8 cellular contexts compared by ENCODE assay signal in genomic region chr2:239263937-239264837, GRCh38.
A peak's percentile ranks its signal among the peaks of the same experiment; 100 is the strongest.
DNase-seq lines count a peak whose midpoint lies in the region; ATAC-seq and TF ChIP-seq lines count a peak whose summit lies in the region.
"Had no signal": no experiment of that assay in that cellular context is flagged by ENCODE, and none has a peak within 500 bp of the region (broad histone marks: within the 10 kb centered on the region; RNA-seq: fewer than 3 reads in every experiment).

No MANE protein-coding gene starts in this region.

- peak; percentile 12 to 15 for DNase-seq in Kasumi-1 (lab: John Stamatoyannopoulos, UW)
- DNase-seq in activated CD4-positive, alpha-beta memory T cell treated with anti-CD3 and anti-CD28 coated beads, Interleukin-2, amount 10 ng/mL, durations not matched to agents 7 days and 5 days = peak; percentile 48
- peak in 1 of 2 donors; percentile 77 for DNase-seq in cardiac muscle cell (ENCODE audit: low read depth in 1 of 2, low spot score in 1 of 2)
- peak; percentile 24 for DNase-seq in stomach
- no peak for DNase-seq in stimulated activated naive CD4-positive, alpha-beta T cell treated with Interleukin-2 at 50 U/mL for 16 hours (lab: John Stamatoyannopoulos, UW)

- no peak for TF ChIP-seq POLR2A in stomach (IDR thresholded peaks at IDR 0.05)

- H3K4me1 Mint-ChIP-seq in activated CD4-positive, alpha-beta memory T cell treated with anti-CD3 and anti-CD28 coated beads, Interleukin-2, amount 10 ng/mL, durations not matched to agents 7 days and 5 days = peaks cover 89% of the 10 kb centered on the region

- H3K4me3 ChIP-seq in cardiac muscle cell (no peak overlapping the region), stomach (no peak overlapping the region)
- H3K4me3 ChIP-seq: HAP-1 had no signal

- ATAC-seq in GM18909 (IDR thresholded peaks at IDR 0.05; ENCODE audit: poor library complexity, unreplicated experiment) = no peak
- no peak for ATAC-seq in HG03097 (IDR thresholded peaks at IDR 0.05; ENCODE audit: low FRiP score, unreplicated experiment)

- H3K9me3 Mint-ChIP-seq in activated CD4-positive, alpha-beta memory T cell treated with anti-CD3 and anti-CD28 coated beads, Interleukin-2, amount 10 ng/mL, durations not matched to agents 7 days and 5 days = no peaks in the 10 kb centered on the region

- H3K4me1 ChIP-seq in cardiac muscle cell (ENCODE audit: low read depth) (peaks cover 20% of the 10 kb centered on the region), stomach (peaks cover 64 to 100% (median 82%) of the 10 kb centered on the region in 4 donors)

- peaks cover 1% of the 10 kb centered on the region for H3K27me3 Mint-ChIP-seq in activated CD4-positive, alpha-beta memory T cell treated with anti-CD3 and anti-CD28 coated beads, Interleukin-2, amount 10 ng/mL, durations not matched to agents 7 days and 5 days

- POLR2A ChIA-PET in activated CD4-positive, alpha-beta memory T cell treated with anti-CD3 and anti-CD28 coated beads, Interleukin-2, amount 10 ng/mL, durations not matched to agents 7 days and 5 days (lab: Charles Lee) = interaction anchor here (1.0 to 5.9 kb wide), 8 partner anchors 12 to 138 kb away, joined by 3 to 52 read pairs (median 30); partner anchors contain the start of gene HDAC4

- H3K36me3 Mint-ChIP-seq in activated CD4-positive, alpha-beta memory T cell treated with anti-CD3 and anti-CD28 coated beads, Interleukin-2, amount 10 ng/mL, durations not matched to agents 7 days and 5 days (ENCODE audit: low read depth) = peaks cover 52% of the 10 kb centered on the region

- H3K9me3 ChIP-seq in cardiac muscle cell (ENCODE audit: low read depth) (no peaks in the 10 kb centered on the region), stomach (no peaks in the 10 kb centered on the region)
- H3K9me3 ChIP-seq: HAP-1 had no signal

- H3K4me3 Mint-ChIP-seq in activated CD4-positive, alpha-beta memory T cell treated with anti-CD3 and anti-CD28 coated beads, Interleukin-2, amount 10 ng/mL, durations not matched to agents 7 days and 5 days = peak overlapping the region; percentile 97

- CTCF ChIA-PET in activated CD4-positive, alpha-beta memory T cell treated with anti-CD3 and anti-CD28 coated beads, Interleukin-2, amount 10 ng/mL, durations not matched to agents 7 days and 5 days (lab: Charles Lee) = interaction anchor here (0.6 to 1.4 kb wide), 5 partner anchors 11 to 194 kb away, joined by 3 to 5 read pairs (median 4); partner anchors contain the start of gene HDAC4

- peak overlapping the region; percentile 97 for H3K27ac Mint-ChIP-seq in activated CD4-positive, alpha-beta memory T cell treated with anti-CD3 and anti-CD28 coated beads, Interleukin-2, amount 10 ng/mL, durations not matched to agents 7 days and 5 days

- TF ChIP-seq EP300 in stomach (IDR thresholded peaks at IDR 0.05) = no peak

- H3K27ac ChIP-seq in cardiac muscle cell (peak overlapping the region; percentile 51), stomach (peak overlapping the region in 4 of 5 donors; percentile 81 to 88 (median 86))

- TF ChIP-seq CTCF in cardiac muscle cell (IDR thresholded peaks at IDR 0.05; ENCODE audit: low read depth, low read length) (no peak), stomach (IDR thresholded peaks at IDR 0.05) (no peak)

- intact Hi-C loops in stomach (cut with DNase I; ENCODE audit: low total_unique reads) = no loop called here

- H3K36me3 ChIP-seq in cardiac muscle cell (no peaks in the 10 kb centered on the region), stomach (no peaks in the 10 kb centered on the region)
- H3K36me3 ChIP-seq: HAP-1 had no signal

- no peaks in the 10 kb centered on the region for H3K27me3 ChIP-seq in cardiac muscle cell
- no peaks in the 10 kb centered on the region for H3K27me3 ChIP-seq in stomach

- 66 to 87% (median 83%) methylated on average over 21 to 27 of the region's 27 CpGs for WGBS in stomach, 5 donors
